In the genomic region with DNA sequence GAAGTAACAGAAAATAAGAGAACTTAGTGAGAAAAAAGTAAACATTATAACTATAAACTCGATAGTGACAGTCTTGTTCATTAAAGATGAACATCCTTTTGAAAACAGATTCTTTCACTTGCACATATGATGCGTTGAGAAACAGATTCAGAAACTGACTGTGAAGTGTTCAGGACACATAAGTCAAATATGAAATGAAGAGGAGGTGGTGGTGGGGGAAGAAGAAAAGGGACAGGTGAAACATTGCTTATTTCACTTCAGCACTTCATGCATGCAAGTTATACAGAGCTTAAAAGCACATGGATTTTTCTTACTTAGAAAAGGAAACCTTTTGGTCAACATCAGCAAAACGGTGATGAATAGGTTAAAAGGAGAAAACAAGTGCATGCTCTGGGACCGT, we compare ENCODE assay signal across 1 cellular context.
TF ChIP-seq lines count a peak whose summit lies in the region.

No MANE protein-coding gene starts in this region.

TF ChIP-seq in A549, 52 proteins besides CTCF, POLR2A, EP300 and RAD21 (continued from another document):
- TF ChIP-seq, protein P1, sequence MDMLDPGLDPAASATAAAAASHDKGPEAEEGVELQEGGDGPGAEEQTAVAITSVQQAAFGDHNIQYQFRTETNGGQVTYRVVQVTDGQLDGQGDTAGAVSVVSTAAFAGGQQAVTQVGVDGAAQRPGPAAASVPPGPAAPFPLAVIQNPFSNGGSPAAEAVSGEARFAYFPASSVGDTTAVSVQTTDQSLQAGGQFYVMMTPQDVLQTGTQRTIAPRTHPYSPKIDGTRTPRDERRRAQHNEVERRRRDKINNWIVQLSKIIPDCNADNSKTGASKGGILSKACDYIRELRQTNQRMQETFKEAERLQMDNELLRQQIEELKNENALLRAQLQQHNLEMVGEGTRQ (IDR thresholded peaks at IDR 0.05): no peak
